11 cellular contexts compared by ENCODE assay signal in the genomic region with DNA sequence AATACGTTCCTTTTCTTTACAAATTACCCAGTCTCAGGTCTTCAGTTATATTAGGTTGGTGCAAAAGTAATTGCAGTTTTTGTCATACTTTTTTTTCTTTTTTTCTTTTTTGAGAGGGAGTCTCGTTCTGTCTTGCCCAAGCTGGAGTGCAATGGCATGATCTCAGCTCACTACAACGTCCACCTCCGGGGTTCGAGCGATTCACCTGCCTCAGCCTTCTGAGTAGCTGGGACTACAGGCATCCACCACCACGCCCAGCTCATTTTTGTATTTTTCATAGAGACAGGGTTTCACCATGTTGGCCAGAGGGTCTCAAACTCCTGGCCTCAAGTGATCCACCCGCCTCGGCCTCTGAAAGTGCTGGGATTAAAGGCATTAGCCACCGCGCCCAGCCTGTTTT. TPM values are rescaled to one million over a fixed set of nuclear protein-coding genes. Genes with fewer than 3 reads are reported as not detected.
"Had no signal": no experiment of that assay in that cellular context is flagged by ENCODE, and none has a peak within 500 bp of the region (broad histone marks: within the 10 kb centered on the region; RNA-seq: fewer than 3 reads in every experiment).

No MANE protein-coding gene starts in this region.

- H3K27ac ChIP-seq: colonic mucosa, testis had no signal

- H3K4me3 ChIP-seq: colonic mucosa, stomach, testis had no signal

- H3K36me3 ChIP-seq: colonic mucosa, stomach had no signal

- H3K4me1 ChIP-seq: colonic mucosa, testis had no signal

- DNase-seq: activated CD4-positive, alpha-beta T cell treated with anti-CD3 and anti-CD28 coated beads, Interleukin-2, amount 50 U/mL, for 1 hour; activated naive CD8-positive, alpha-beta T cell treated with anti-CD3 and anti-CD28 coated beads, Interleukin-2, amount 10 ng/mL, durations not matched to agents 7 days and 5 days; colonic mucosa; head of caudate nucleus; stimulated activated CD4-positive, alpha-beta T cell treated with anti-CD3 and anti-CD28 coated beads, Interleukin-12 subunit alpha, Interleukin-12 subunit beta, amount 100 ng/mL, for 4 hours; stimulated activated CD4-positive, alpha-beta T cell treated with anti-CD3 and anti-CD28 coated beads, Interleukin-2, amount 100 ng/mL, for 24 hours; stomach; T-helper 9 cell; testis had no signal

- ATAC-seq: activated CD4-positive, CD25-positive, alpha-beta regulatory T cell treated with anti-CD3 and anti-CD28 coated beads, Interleukin-2, amount 50 U/mL, for 24 hours; sciatic nerve had no signal

- H3K27me3 ChIP-seq: colonic mucosa, stomach, testis had no signal

- H3K9me3 ChIP-seq: colonic mucosa, stomach, testis had no signal

RNA-seq across cellular contexts. Expression of gene ASAP2, which starts 43.8 kb away (rescaled TPM):
- total RNA-seq: activated naive CD8-positive, alpha-beta T cell treated with anti-CD3 and anti-CD28 coated beads, Interleukin-2, amount 10 ng/mL, durations not matched to agents 7 days and 5 days had no signal
